8 cellular contexts compared by ENCODE assay signal in the genomic region with DNA sequence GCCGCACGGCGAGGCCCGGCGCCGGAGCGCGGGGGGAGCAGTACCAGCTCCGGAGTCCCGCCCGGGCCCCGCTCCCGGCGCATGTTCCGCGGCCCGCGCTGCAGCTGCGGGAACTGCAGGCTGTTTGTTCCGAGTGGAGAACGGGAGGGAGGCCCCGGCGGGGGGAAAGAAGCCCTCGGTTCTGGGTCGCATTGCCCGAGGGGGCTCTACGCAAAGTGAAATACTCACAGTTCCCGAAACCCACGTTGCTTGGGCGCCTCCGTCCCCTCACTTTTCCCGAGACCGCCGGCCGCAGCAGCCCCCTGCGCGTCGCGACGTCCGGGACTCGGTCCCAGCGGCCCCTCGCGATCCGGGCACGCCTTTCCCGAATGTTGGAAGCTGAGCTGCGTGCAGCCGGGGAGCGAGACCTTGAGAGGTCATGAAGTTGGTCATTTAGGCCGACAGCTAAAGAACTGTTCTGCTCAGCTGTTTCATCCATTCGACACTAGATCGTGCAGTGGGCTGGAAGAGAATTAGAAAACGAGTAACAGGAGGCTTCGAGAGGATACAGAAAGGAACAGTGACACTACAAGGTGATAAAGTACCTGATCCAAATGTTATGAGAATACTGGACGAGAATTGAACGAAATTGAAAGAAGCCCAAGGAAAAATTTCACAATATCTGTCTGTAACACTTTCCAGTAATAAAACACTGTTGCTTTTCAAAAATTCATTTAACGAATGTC. TPM values are rescaled to one million over a fixed set of nuclear protein-coding genes. Genes with fewer than 3 reads are reported as not detected.
A peak's percentile ranks its signal among the peaks of the same experiment; 100 is the strongest.
DNase-seq lines count a peak whose midpoint lies in the region; ATAC-seq and TF ChIP-seq lines count a peak whose summit lies in the region.

No MANE protein-coding gene starts in this region.

- in situ Hi-C loops in G401 (cut with HindIII; ENCODE audit: low sequenced_read_pairs), result no loop called here

- DNase-seq in G401 (ENCODE audit: low spot score) (peak; percentile 44), RPMI8226 (peak; percentile 36), dermis blood vessel endothelial cell (peak; percentile 37), memory B cell (ENCODE audit: low spot score in 2 of 2) (no peak), thyroid gland (peak; percentile 6 to 23)

- 5% methylated on average over 34 to 54 of the region's 59 CpGs for WGBS in thyroid gland, 2 donors

- H3K36me3 Mint-ChIP-seq in memory B cell, result no peaks in the 10 kb centered on the region

- H3K4me3 ChIP-seq in ACC112 (ENCODE audit: low read depth, low read length), result peak overlapping the region; percentile 98
- H3K4me3 ChIP-seq in thyroid gland (replicated peaks in 1 of 3), result peak overlapping the region; percentile 14 to 67 (median 56)

- H3K9me3 Mint-ChIP-seq in memory B cell, result no peaks in the 10 kb centered on the region

- H3K27ac Mint-ChIP-seq in memory B cell, result peak overlapping the region; percentile 6

- H3K9me3 ChIP-seq in thyroid gland, result no peaks in the 10 kb centered on the region

- peaks cover 11% of the 10 kb centered on the region for H3K4me1 Mint-ChIP-seq in memory B cell

- TF ChIP-seq POLR2A in thyroid gland (IDR thresholded peaks at IDR 0.05), result no peak

- H2AFZ ChIP-seq in ACC112 (ENCODE audit: low read length, unreplicated experiment), result peak overlapping the region; percentile 98

- H3K27ac ChIP-seq in ACC112 (ENCODE audit: low read depth, low read length), result peak overlapping the region; percentile 0; the same call in 1 of the 2 replicates
- H3K27ac ChIP-seq in thyroid gland, result peak overlapping the region in 1 of 3 donors; percentile 44

- H3K4me3 Mint-ChIP-seq in memory B cell, result peak overlapping the region; percentile 78

- H3K27me3 Mint-ChIP-seq in memory B cell, result peaks cover 3% of the 10 kb centered on the region

- H3K36me3 ChIP-seq in ACC112 (ENCODE audit: insufficient read depth, low read length), result no peaks in the 10 kb centered on the region
- no peaks in the 10 kb centered on the region for H3K36me3 ChIP-seq in thyroid gland

- H3K79me2 ChIP-seq in ACC112 (ENCODE audit: control insufficient read depth, insufficient read depth, low read length, unreplicated experiment), result peaks cover 36% of the 10 kb centered on the region

- no peak for TF ChIP-seq CTCF in thyroid gland (IDR thresholded peaks at IDR 0.05)

- H3K4me1 ChIP-seq in ACC112 (ENCODE audit: control insufficient read depth, insufficient read depth, low read length, unreplicated experiment), result peaks cover 20% of the 10 kb centered on the region
- peaks cover 2 to 11% of the 10 kb centered on the region in 2 donors for H3K4me1 ChIP-seq in thyroid gland

- intact Hi-C loops in thyroid gland (cut with DNase I), result no loop called here

- H3K27me3 ChIP-seq in ACC112 (ENCODE audit: insufficient read depth, low read length) (peaks cover 14% of the 10 kb centered on the region), thyroid gland (no peaks in the 10 kb centered on the region)

- ATAC-seq in HG03097 (IDR thresholded peaks at IDR 0.05; ENCODE audit: low FRiP score, unreplicated experiment) (peak; percentile 17), memory B cell (ENCODE audit: low read depth) (peak; percentile 58), HG03457 (IDR thresholded peaks at IDR 0.05; ENCODE audit: unreplicated experiment) (no peak)

RNA-seq across cellular contexts. Expression of gene LIN9, which starts 0.6 kb away (rescaled TPM):
- 8.6 and 14.8 TPM in 2 replicates for total RNA-seq in G401 (2014; rRNA removed; shearing (Covaris generic))
- total RNA-seq in dermis blood vessel endothelial cell (5.8 and 8.0 TPM in 2 replicates), thyroid gland (1 to 10 TPM; 1.9 to 3.3 (median 2.6) TPM)

Comparison
In these comparisons a context has a peak if more than half of its experiments do, and no peak if none do; other contexts are left out.
1. DNase-seq: peak in G401 (single experiment), RPMI8226 (single experiment), dermis blood vessel endothelial cell (single experiment) and thyroid gland (2 of 2); none in memory B cell (0 of 2).